16 cellular contexts compared by ENCODE assay signal in the genomic region with DNA sequence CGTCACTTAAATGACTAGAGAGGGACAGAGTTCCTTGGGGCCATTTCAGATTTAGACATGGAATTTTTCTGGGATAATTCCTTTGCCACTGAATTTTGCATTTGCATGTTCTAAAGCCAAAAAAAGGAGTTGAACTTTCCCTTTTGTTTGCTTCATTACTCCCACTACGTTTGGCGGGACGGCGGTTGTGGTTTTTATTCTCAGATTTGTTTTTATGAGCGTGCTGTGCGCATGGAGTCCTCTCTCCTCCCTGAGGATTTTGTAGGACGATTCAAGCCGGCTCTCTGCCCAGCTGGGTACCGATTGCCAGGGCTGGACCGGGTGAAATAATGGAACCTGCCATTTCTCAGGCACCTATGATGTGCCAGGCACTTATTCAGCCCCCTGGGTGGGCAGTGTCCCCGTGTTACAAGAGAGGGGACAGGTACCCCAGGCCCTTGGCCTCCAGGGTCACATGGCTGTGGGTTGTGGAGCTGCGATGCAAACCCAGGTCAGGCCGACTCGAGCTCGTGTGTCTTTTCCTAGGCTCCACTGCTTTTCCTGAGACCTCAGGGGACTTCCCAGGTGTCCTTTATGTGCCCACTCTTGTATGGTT.
"Had no signal": no experiment of that assay in that cellular context is flagged by ENCODE, and none has a peak within 500 bp of the region (broad histone marks: within the 10 kb centered on the region; RNA-seq: fewer than 3 reads in every experiment).

No MANE protein-coding gene starts in this region.

- H3K27me3 ChIP-seq: esophagus muscularis mucosa, heart right ventricle, tibial nerve had no signal

- H3K27ac ChIP-seq: esophagus muscularis mucosa, tibial nerve had no signal

- H3K36me3 ChIP-seq: esophagus muscularis mucosa, tibial nerve had no signal

- DNase-seq: activated CD4-positive, alpha-beta T cell treated with anti-CD3 and anti-CD28 coated beads, Interleukin-2, amount 10 ng/mL, durations not matched to agents 24 days and 14 days; activated CD4-positive, CD25-positive, alpha-beta regulatory T cell; activated CD8-positive, alpha-beta T cell treated with anti-CD3 and anti-CD28 coated beads for 36 hours; activated naive CD4-positive, alpha-beta T cell treated with anti-CD3 and anti-CD28 coated beads for 36 hours; activated T-cell treated with anti-CD3 and anti-CD28 coated beads, Interleukin-2, amount 50 U/mL, for 1 hour; cerebellar nuclear complex; cortex of kidney; effector CD4-positive, alpha-beta T cell; heart right ventricle; stimulated activated naive CD8-positive, alpha-beta T cell treated with anti-CD3 and anti-CD28 coated beads, Interleukin-15, Interleukin-2, amounts not matched to agents 100 U/mL and 50 U/mL, for 24 hours; T-helper 1 cell; T-helper 9 cell had no signal

- H3K9me3 ChIP-seq: esophagus muscularis mucosa, heart right ventricle, tibial nerve had no signal

- H3K4me3 ChIP-seq: esophagus muscularis mucosa, heart right ventricle, tibial nerve had no signal

- ATAC-seq: activated CD8-positive, alpha-beta T cell treated with anti-CD3 and anti-CD28 coated beads for 36 hours; activated T-helper 17 cell treated with anti-CD3 and anti-CD28 coated beads, Interleukin-2, amount 50 U/mL, for 72 hours; heart right ventricle; left ventricle myocardium superior; stimulated activated naive CD8-positive, alpha-beta T cell treated with anti-CD3 and anti-CD28 coated beads, Interleukin-15, Interleukin-2, amounts not matched to agents 100 U/mL and 50 U/mL, for 24 hours had no signal
